Comparison of ENCODE assay signal across 8 cellular contexts in genomic region chr11:76781861-76782500, GRCh38. TPM values are rescaled to one million over a fixed set of nuclear protein-coding genes. Genes with fewer than 3 reads are reported as not detected.
A peak's percentile ranks its signal among the peaks of the same experiment; 100 is the strongest.
DNase-seq lines count a peak whose midpoint lies in the region; ATAC-seq and TF ChIP-seq lines count a peak whose summit lies in the region.

No MANE protein-coding gene starts in this region.

- peaks cover 5% of the 10 kb centered on the region for H3K9me3 Mint-ChIP-seq in Calu3 (ENCODE audit: low read depth, unreplicated experiment)
- H3K9me3 Mint-ChIP-seq in stimulated activated memory B cell treated with anti-CD40 and anti-IgM and Interleukin-4, amounts not matched to agents 10 μg/mL and 1 μg/mL and 100 μg/mL, for 72 hours = peaks cover 8% of the 10 kb centered on the region

- ATAC-seq in RWPE2 (ENCODE audit: low read depth) (no peak), GM19397 (IDR thresholded peaks at IDR 0.05; ENCODE audit: unreplicated experiment) (no peak)
- no peak for ATAC-seq in stimulated activated memory B cell treated with anti-CD40 and anti-IgM and Interleukin-4, amounts not matched to agents 10 μg/mL and 1 μg/mL and 100 μg/mL, for 72 hours

- H3K79me2 ChIP-seq in trophoblast cell (ENCODE audit: control insufficient read depth, insufficient read depth, low read length, poor library complexity) = peaks cover 31% of the 10 kb centered on the region

- no peak overlapping the region for H4K8ac ChIP-seq in trophoblast cell (ENCODE audit: low read depth, low read length)

- peak overlapping the region; percentile 72 for H3K14ac ChIP-seq in trophoblast cell (ENCODE audit: low read length)

- H2AK5ac ChIP-seq in trophoblast cell (ENCODE audit: low read length) = no peak overlapping the region

- H3K36me3 Mint-ChIP-seq in Calu3 (ENCODE audit: insufficient read depth, unreplicated experiment) = peaks cover 38% of the 10 kb centered on the region
- H3K36me3 Mint-ChIP-seq in stimulated activated memory B cell treated with anti-CD40 and anti-IgM and Interleukin-4, amounts not matched to agents 10 μg/mL and 1 μg/mL and 100 μg/mL, for 72 hours = no peaks in the 10 kb centered on the region

- H3K79me1 ChIP-seq in trophoblast cell (ENCODE audit: low read length) = peaks cover 21% of the 10 kb centered on the region

- CTCF ChIA-PET in Calu3 (lab: Charles Lee) = interaction anchor here (0.8 kb wide), 2 partner anchors 138 to 309 kb away, joined by 3 to 5 read pairs; no protein-coding TSS in a partner anchor

- no peak overlapping the region for H3K4ac ChIP-seq in trophoblast cell (ENCODE audit: low read depth, low read length)

- TF ChIP-seq CTCF in Calu3 (IDR thresholded peaks at IDR 0.05; ENCODE audit: unreplicated experiment) = no peak
- no peak for TF ChIP-seq CTCF in RWPE2 (IDR thresholded peaks at IDR 0.05; ENCODE audit: poor library complexity, severe bottlenecking)
- TF ChIP-seq CTCF in esophagus squamous epithelium (IDR thresholded peaks at IDR 0.05) = no peak

- H3K4me1 Mint-ChIP-seq in Calu3 (ENCODE audit: low read depth, unreplicated experiment) = peaks cover 47% of the 10 kb centered on the region
- H3K4me1 Mint-ChIP-seq in stimulated activated memory B cell treated with anti-CD40 and anti-IgM and Interleukin-4, amounts not matched to agents 10 μg/mL and 1 μg/mL and 100 μg/mL, for 72 hours = peaks cover 9% of the 10 kb centered on the region

- no peak overlapping the region for H4K12ac ChIP-seq in trophoblast cell (ENCODE audit: low read depth, low read length)

- H3K23ac ChIP-seq in trophoblast cell (ENCODE audit: low read length) = no peak overlapping the region

- H3K4me3 Mint-ChIP-seq in Calu3 (ENCODE audit: low read depth, unreplicated experiment) = peak overlapping the region; percentile 84
- no peak overlapping the region for H3K4me3 Mint-ChIP-seq in stimulated activated memory B cell treated with anti-CD40 and anti-IgM and Interleukin-4, amounts not matched to agents 10 μg/mL and 1 μg/mL and 100 μg/mL, for 72 hours

- no peak overlapping the region for H2BK5ac ChIP-seq in trophoblast cell (ENCODE audit: low read depth, low read length, poor library complexity)

- no peak overlapping the region for H3K9ac ChIP-seq in trophoblast cell (ENCODE audit: low read length)

- peaks cover under 1% of the 10 kb centered on the region for H3K9me3 ChIP-seq in RWPE2 (ENCODE audit: severe bottlenecking)
- peaks cover 0 to 8% (median 0%) of the 10 kb centered on the region in 3 donors for H3K9me3 ChIP-seq in esophagus squamous epithelium
- H3K9me3 ChIP-seq in trophoblast cell (ENCODE audit: insufficient read depth, low read depth, low read length) = no peaks in the 10 kb centered on the region

- 34 to 40% methylated on average over 3 to 4 of the region's 4 CpGs for WGBS in esophagus squamous epithelium, 2 donors
- no CpG with 5 or more reads among the region's 4 CpGs for WGBS in trophoblast cell (ENCODE audit: extremely low coverage, insufficient coverage, insufficient read length)

- DNase-seq in Calu3 (no peak), RWPE2 (ENCODE audit: low spot score) (no peak), esophagus squamous epithelium (lab: John Stamatoyannopoulos, UW) (no peak), trophoblast cell (no peak), NCI-H187 (lab: John Stamatoyannopoulos, UW) (no peak), NCI-H187 treated with DMSO at 0.1 percent for 48 hours (lab: John Stamatoyannopoulos, UW) (no peak)

- no peak overlapping the region for H3K27ac Mint-ChIP-seq in Calu3 (ENCODE audit: unreplicated experiment)
- no peak overlapping the region for H3K27ac Mint-ChIP-seq in stimulated activated memory B cell treated with anti-CD40 and anti-IgM and Interleukin-4, amounts not matched to agents 10 μg/mL and 1 μg/mL and 100 μg/mL, for 72 hours

- H3K27ac ChIP-seq in RWPE2 (ENCODE audit: poor library complexity, severe bottlenecking) (peak overlapping the region; percentile 86), esophagus squamous epithelium (peak overlapping the region; percentile 91 to 99 (median 98)), trophoblast cell (ENCODE audit: low read depth, low read length) (peak overlapping the region; percentile 74)

- no peak overlapping the region for H2BK12ac ChIP-seq in trophoblast cell (ENCODE audit: low read length)

- BruUV-seq in Calu3 (replicated peaks; lab: Mats Ljungman, UMichigan) = no TSS peak

- peaks cover 2% of the 10 kb centered on the region; the same call in 1 of the 2 replicates for H3K36me3 ChIP-seq in RWPE2 (ENCODE audit: low read depth)
- no peaks in the 10 kb centered on the region for H3K36me3 ChIP-seq in esophagus squamous epithelium
- H3K36me3 ChIP-seq in trophoblast cell (ENCODE audit: control insufficient read depth in 1 of 2, insufficient read depth in 2 of 2, low read length in 2 of 2) = peaks cover under 1 to 3% of the 10 kb centered on the region in 2 experiments

- H2AFZ ChIP-seq in trophoblast cell (ENCODE audit: insufficient read depth, low read length, poor library complexity) = no peak overlapping the region

- no peaks in the 10 kb centered on the region for H3K27me3 Mint-ChIP-seq in Calu3 (ENCODE audit: unreplicated experiment)
- peaks cover 65% of the 10 kb centered on the region for H3K27me3 Mint-ChIP-seq in stimulated activated memory B cell treated with anti-CD40 and anti-IgM and Interleukin-4, amounts not matched to agents 10 μg/mL and 1 μg/mL and 100 μg/mL, for 72 hours

- no peak overlapping the region for H3K18ac ChIP-seq in trophoblast cell (ENCODE audit: low read length)

- H4K91ac ChIP-seq in trophoblast cell (ENCODE audit: low read depth, low read length) = peak overlapping the region; percentile 69

- intact Hi-C loops in Calu3 (cut with micrococcal nuclease; ENCODE audit: unreplicated experiment) (no loop called here), esophagus squamous epithelium (cut with DNase I) (no loop called here)

- peak overlapping the region; percentile 87 for H3K4me3 ChIP-seq in RWPE2 (ENCODE audit: severe bottlenecking)
- peak overlapping the region; percentile 72 to 98 (median 90) for H3K4me3 ChIP-seq in esophagus squamous epithelium
- no peak overlapping the region for H3K4me3 ChIP-seq in trophoblast cell (ENCODE audit: low read depth, low read length)

- H3K4me1 ChIP-seq in RWPE2 (ENCODE audit: insufficient read depth, poor library complexity, severe bottlenecking) (peaks cover 14% of the 10 kb centered on the region), esophagus squamous epithelium (peaks cover 32 to 67% (median 33%) of the 10 kb centered on the region in 3 donors), trophoblast cell (ENCODE audit: control insufficient read depth in 1 of 2, insufficient read depth in 2 of 2, low read length in 2 of 2) (peaks cover 37 to 38% of the 10 kb centered on the region in 2 experiments)

- H3K27me3 ChIP-seq in RWPE2 (ENCODE audit: insufficient read depth, poor library complexity, severe bottlenecking) (no peaks in the 10 kb centered on the region), esophagus squamous epithelium (peaks cover 0 to 12% (median 0%) of the 10 kb centered on the region in 4 donors), trophoblast cell (ENCODE audit: insufficient read depth, low read length) (no peaks in the 10 kb centered on the region)

- no peak overlapping the region for H2BK120ac ChIP-seq in trophoblast cell (ENCODE audit: insufficient read depth, low read length, poor library complexity)

- TF ChIP-seq POLR2A in esophagus squamous epithelium (IDR thresholded peaks at IDR 0.05) = peak in 1 of 4 donors; percentile 15

- peak overlapping the region; percentile 67 for H3K4me2 ChIP-seq in trophoblast cell (ENCODE audit: low read length)

RNA-seq across cellular contexts. Expression of gene TSKU, which starts 1.2 kb away (rescaled TPM):
- total RNA-seq in Calu3 (2022) = 49.0 and 56.1 TPM in 2 replicates
- total RNA-seq in esophagus squamous epithelium = 10 to 100 TPM; 51.4 to 95.9 (median 88.4) TPM
- 34.0 and 35.3 TPM in 2 replicates for polyA plus RNA-seq in trophoblast cell (2013)
